Comparison of ENCODE assay signal across 29 cellular contexts in genomic region chr7:106592282-106593027, GRCh38.
"Had no signal": no experiment of that assay in that cellular context is flagged by ENCODE, and none has a peak within 500 bp of the region (broad histone marks: within the 10 kb centered on the region; RNA-seq: fewer than 3 reads in every experiment).

No MANE protein-coding gene starts in this region.

- ATAC-seq: activated CD8-positive, alpha-beta memory T cell treated with anti-CD3 and anti-CD28 coated beads, Interleukin-2, amount 10 ng/mL, durations not matched to agents 7 days and 5 days; activated CD8-positive, alpha-beta T cell treated with anti-CD3 and anti-CD28 coated beads, Interleukin-2, amount 10 ng/mL, durations not matched to agents 7 days and 5 days; heart right ventricle; stimulated activated naive B cell treated with anti-CD40 and anti-IgM and Interleukin-4, amounts not matched to agents 10 μg/mL and 1 μg/mL and 100 μg/mL, for 72 hours had no signal

- H3K27ac ChIP-seq: cardiac muscle cell, colonic mucosa, epithelial cell of prostate, esophagus squamous epithelium, heart right ventricle, left ventricle myocardium inferior, ovary, prostate gland, sigmoid colon, suprapubic skin, tibial artery had no signal

- H3K4me3 ChIP-seq: cardiac muscle cell, colonic mucosa, esophagus squamous epithelium, heart right ventricle, left ventricle myocardium inferior, ovary, prostate gland, sigmoid colon, smooth muscle cell, suprapubic skin, tibial artery had no signal

- DNase-seq: activated B cell treated with CpG ODN at 0.5 μM for 24 hours; activated CD4-positive, alpha-beta T cell treated with anti-CD3 and anti-CD28 coated beads for 36 hours; activated CD8-positive, alpha-beta memory T cell treated with anti-CD3 and anti-CD28 coated beads, Interleukin-2, amount 10 ng/mL, durations not matched to agents 7 days and 5 days; activated CD8-positive, alpha-beta T cell treated with anti-CD3 and anti-CD28 coated beads, Interleukin-2, amount 10 ng/mL, durations not matched to agents 7 days and 5 days; activated naive CD4-positive, alpha-beta T cell; activated T-cell treated with anti-CD3 and anti-CD28 coated beads, Interleukin-2, amount 50 U/mL, for 48 hours; anterior cingulate cortex; cerebellar nuclear complex; colonic mucosa; effector CD8-positive, alpha-beta T cell; esophagus squamous epithelium; foreskin melanocyte; heart right ventricle; kidney glomerular epithelial cell; left ventricle myocardium inferior; mammary epithelial cell; naive B cell; ovary; retina; sigmoid colon; stimulated activated CD4-positive, alpha-beta T cell treated with anti-CD3 and anti-CD28 coated beads, Interleukin-2, amount 100 ng/mL, for 24 hours; stimulated activated naive B cell treated with anti-CD40 and anti-IgM and Interleukin-4, amounts not matched to agents 10 μg/mL and 1 μg/mL and 100 μg/mL, for 72 hours; tibial artery had no signal

- H3K27me3 ChIP-seq: cardiac muscle cell, colonic mucosa, esophagus squamous epithelium, heart right ventricle, ovary, sigmoid colon, suprapubic skin, tibial artery had no signal

- H3K36me3 ChIP-seq: cardiac muscle cell, colonic mucosa, esophagus squamous epithelium, heart right ventricle, left ventricle myocardium inferior, ovary, prostate gland, sigmoid colon, suprapubic skin, tibial artery had no signal

- H3K4me1 ChIP-seq: colonic mucosa, esophagus squamous epithelium, left ventricle myocardium inferior, prostate gland, sigmoid colon, suprapubic skin, tibial artery had no signal

- FAIRE-seq: endometrium had no signal

- H3K4me2 ChIP-seq: smooth muscle cell had no signal

- H3K9me3 ChIP-seq: colonic mucosa, esophagus squamous epithelium, heart right ventricle, left ventricle myocardium inferior, ovary, prostate gland, sigmoid colon, suprapubic skin, tibial artery had no signal
